In genomic region chr9:6106576-6107339, GRCh38 we compare ENCODE assay signal across 8 cellular contexts.
DNase-seq lines count a peak whose midpoint lies in the region; ATAC-seq, FAIRE-seq and TF ChIP-seq lines count a peak whose summit lies in the region.

No MANE protein-coding gene starts in this region.

- H3K4me1 ChIP-seq in foreskin keratinocyte = peaks cover 50% of the 10 kb centered on the region

- peak; percentile 83 for ATAC-seq in GM19438 (IDR thresholded peaks at IDR 0.05; ENCODE audit: low read depth, unreplicated experiment)
- no peak for ATAC-seq in foreskin keratinocyte
- no peak for ATAC-seq in HG02571 (IDR thresholded peaks at IDR 0.05; ENCODE audit: unreplicated experiment)

- TF ChIP-seq CTCF in D721Med (IDR thresholded peaks at IDR 0.05; ENCODE audit: insufficient read depth, missing control alignments) = peak; percentile 6
- peak; percentile 62 for TF ChIP-seq CTCF in foreskin keratinocyte (conservative IDR thresholded peaks at IDR 0.05)

- FAIRE-seq in D721Med (lab: Jason Lieb, UNC) = no peak

- DNase-seq in D721Med (ENCODE audit: insufficient read length, low spot score) (no peak), HPDE6-E6E7 (ENCODE audit: extremely low spot score) (peak; percentile 41), SKM-1 (lab: John Stamatoyannopoulos, UW; ENCODE audit: unreplicated experiment) (peak; percentile 65), foreskin keratinocyte (peak in 1 of 2 donors; percentile 44), putamen (ENCODE audit: low spot score) (peak; percentile 33), ureter (ENCODE audit: low spot score) (no peak)

- no peaks in the 10 kb centered on the region for H3K27me3 ChIP-seq in foreskin keratinocyte

- peak overlapping the region; percentile 47 for H3K27ac ChIP-seq in foreskin keratinocyte

Comparison
In these comparisons a context has a peak if more than half of its experiments do, and no peak if none do; other contexts are left out.
1. DNase-seq: peak in HPDE6-E6E7 (single experiment), SKM-1 (single experiment) and putamen (single experiment); none in D721Med (single experiment) and ureter (single experiment).